Comparison of ENCODE assay signal across 21 cellular contexts in genomic region chr3:123157209-123157597, GRCh38. TPM values are rescaled to one million over a fixed set of nuclear protein-coding genes. Genes with fewer than 3 reads are reported as not detected.
DNase-seq lines count a peak whose midpoint lies in the region; ATAC-seq and TF ChIP-seq lines count a peak whose summit lies in the region.
"Had no signal": no experiment of that assay in that cellular context is flagged by ENCODE, and none has a peak within 500 bp of the region (broad histone marks: within the 10 kb centered on the region; RNA-seq: fewer than 3 reads in every experiment).

No MANE protein-coding gene starts in this region.

- no peak overlapping the region for H3K14ac ChIP-seq in neuronal stem cell (ENCODE audit: low read length)

- no peak overlapping the region for H2BK15ac ChIP-seq in neuronal stem cell (ENCODE audit: low read length)

- TF ChIP-seq POLR2A in erythroblast (IDR thresholded peaks at IDR 0.05; ENCODE audit: low read length), result no peak

- no peak overlapping the region for H3K23ac ChIP-seq in neuronal stem cell (ENCODE audit: low read depth, low read length, poor library complexity)

- no peak for TF ChIP-seq CTCF in C4-2B (conservative IDR thresholded peaks at IDR 0.05)
- no peak for TF ChIP-seq CTCF in colonic mucosa (IDR thresholded peaks at IDR 0.05)

- H3K4me3 ChIP-seq in colonic mucosa (no peak overlapping the region), neuronal stem cell (ENCODE audit: low read length in 2 of 2) (no peak overlapping the region)
- H3K4me3 ChIP-seq: ascending aorta, tibial artery had no signal

- H2BK5ac ChIP-seq in neuronal stem cell (ENCODE audit: low read length), result peak overlapping the region; percentile 26

- no peaks in the 10 kb centered on the region for H3K79me1 ChIP-seq in neuronal stem cell (ENCODE audit: low read depth, low read length)

- H3K27ac ChIP-seq in C4-2B (peak overlapping the region; percentile 65), colonic mucosa (no peak overlapping the region), neuronal stem cell (replicated peaks; ENCODE audit: low read length) (no peak overlapping the region)
- H3K27ac ChIP-seq: ascending aorta, tibial artery had no signal

- H2AK5ac ChIP-seq in neuronal stem cell (ENCODE audit: low read depth, low read length), result no peak overlapping the region

- H2AFZ ChIP-seq in neuronal stem cell (ENCODE audit: low read length), result no peak overlapping the region

- no peak overlapping the region for H2BK12ac ChIP-seq in neuronal stem cell (ENCODE audit: low read length)

- H3K9ac ChIP-seq in colonic mucosa (ENCODE audit: low read depth in 2 of 2, low read length in 2 of 2) (no peak overlapping the region), neuronal stem cell (ENCODE audit: low read depth, low read length, poor library complexity) (no peak overlapping the region)

- no peak overlapping the region for H2BK120ac ChIP-seq in neuronal stem cell (ENCODE audit: low read depth, low read length)

- DNase-seq in NCI-H2196 (lab: John Stamatoyannopoulos, UW; ENCODE audit: unreplicated experiment), result peak; percentile 13
- no peak for DNase-seq in NCI-H2196 treated with DMSO at 0.1 percent for 48 hours (lab: John Stamatoyannopoulos, UW; ENCODE audit: unreplicated experiment)
- DNase-seq in colonic mucosa, result peak; percentile 13
- DNase-seq in neuronal stem cell (ENCODE audit: low spot score), result no peak
- DNase-seq in posterior cingulate gyrus, result no peak
- no peak for DNase-seq in erythroblast (lab: John Stamatoyannopoulos, UW)
- DNase-seq: activated CD4-positive, CD25-positive, alpha-beta regulatory T cell treated with anti-CD3 and anti-CD28 coated beads, Interleukin-2, amount 50 U/mL, for 72 hours; C1 segment of cervical spinal cord; effector CD4-positive, alpha-beta T cell; foreskin melanocyte; GDM1; hypothalamus; NCI-H1048; NCI-H1930; retina; SHP77 treated with DMSO at 0.1 percent for 48 hours; tibial artery had no signal

- H4K91ac ChIP-seq in neuronal stem cell (ENCODE audit: low read depth, low read length, poor library complexity), result no peak overlapping the region

- intact Hi-C loops in colonic mucosa (cut with DNase I) (no loop called here), posterior cingulate gyrus (cut with DNase I) (no loop called here)

- no peak for ATAC-seq in HG03342 (IDR thresholded peaks at IDR 0.05; ENCODE audit: unreplicated experiment)
- ATAC-seq: activated naive CD4-positive, alpha-beta T cell treated with anti-CD3 and anti-CD28 coated beads, Interleukin-2, amount 50 U/mL, for 72 hours had no signal

- WGBS in neuronal stem cell (ENCODE audit: extremely low coverage in 2 of 2, insufficient read length in 2 of 2, insufficient replicate concordance in 1 of 2), 2 donors, result no CpG with 5 or more reads among the region's 2 CpGs

- H3K18ac ChIP-seq in neuronal stem cell (ENCODE audit: low read length), result no peak overlapping the region

- H3K4me1 ChIP-seq in colonic mucosa, result no peaks in the 10 kb centered on the region
- peaks cover 25 to 31% of the 10 kb centered on the region in 2 donors for H3K4me1 ChIP-seq in neuronal stem cell (ENCODE audit: control insufficient read depth in 2 of 2, insufficient read depth in 1 of 2, low read depth in 1 of 2, low read length in 2 of 2)
- H3K4me1 ChIP-seq: ascending aorta had no signal

- no peak overlapping the region for H3K4ac ChIP-seq in neuronal stem cell (ENCODE audit: low read length)

- H4K8ac ChIP-seq in neuronal stem cell (ENCODE audit: low read depth, low read length), result no peak overlapping the region

- H3K9me3 ChIP-seq in colonic mucosa (no peaks in the 10 kb centered on the region), neuronal stem cell (replicated peaks in 1 of 2; ENCODE audit: control insufficient read depth in 2 of 2, insufficient read depth in 1 of 2, low read depth in 1 of 2, low read length in 2 of 2) (no peaks in the 10 kb centered on the region)
- H3K9me3 ChIP-seq: ascending aorta, tibial artery had no signal

- H3K36me3 ChIP-seq in colonic mucosa, result no peaks in the 10 kb centered on the region
- H3K36me3 ChIP-seq in neuronal stem cell (replicated peaks in 1 of 2; ENCODE audit: control insufficient read depth in 2 of 2, insufficient read depth in 2 of 2, low read length in 2 of 2), result peaks cover 0 to 79% of the 10 kb centered on the region in 2 donors

- H3K4me2 ChIP-seq in neuronal stem cell (ENCODE audit: insufficient read depth, low read length, poor library complexity, severe bottlenecking), result no peak overlapping the region

- H3K27me3 ChIP-seq in colonic mucosa (no peaks in the 10 kb centered on the region), neuronal stem cell (ENCODE audit: control insufficient read depth in 3 of 3, insufficient read depth in 3 of 3, low read depth in 1 of 3, low read length in 3 of 3) (no peaks in the 10 kb centered on the region)
- H3K27me3 ChIP-seq: ascending aorta, tibial artery had no signal

RNA-seq across cellular contexts. Expression of gene SEC22A, which starts 44.5 kb away (rescaled TPM):
- total RNA-seq in colonic mucosa, result 10 to 100 TPM; 15.6 to 18.7 TPM
- 14.3 TPM for polyA plus RNA-seq in neuronal stem cell (2013, experiment 1 of 2)
- polyA plus RNA-seq in neuronal stem cell (2013, experiment 2 of 2), result 13.4 TPM

Comparison
In these comparisons a context has a peak if more than half of its experiments do, and no peak if none do; other contexts are left out.
1. DNase-seq: peak in NCI-H2196 (single experiment) and colonic mucosa (single experiment); none in NCI-H2196 treated with DMSO at 0.1 percent for 48 hours (single experiment), neuronal stem cell (single experiment), posterior cingulate gyrus (0 of 10) and erythroblast (0 of 2).